In the genomic region with DNA sequence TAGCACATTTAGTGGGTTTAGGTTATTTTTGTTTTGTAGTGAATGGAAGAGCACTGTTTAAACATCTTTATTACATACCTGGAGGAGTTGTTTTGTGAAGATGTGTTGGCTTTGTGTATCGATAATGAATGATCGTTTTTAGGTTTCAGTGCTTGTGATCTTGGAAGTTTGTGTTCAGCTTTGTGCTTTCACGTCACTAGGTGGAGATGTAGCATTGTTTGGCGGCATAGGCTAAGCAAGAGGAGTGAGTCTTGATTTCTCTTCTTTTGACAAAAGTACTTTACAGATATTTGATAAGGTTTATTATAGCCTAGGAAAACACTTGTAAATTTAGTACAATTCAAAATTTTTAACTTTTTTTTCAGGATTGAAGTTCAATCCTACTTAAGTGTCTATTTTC, we compare ENCODE assay signal across 10 cellular contexts. TPM values are rescaled to one million over a fixed set of nuclear protein-coding genes. Genes with fewer than 3 reads are reported as not detected.
DNase-seq lines count a peak whose midpoint lies in the region; ATAC-seq, FAIRE-seq and TF ChIP-seq lines count a peak whose summit lies in the region.
"Had no signal": no experiment of that assay in that cellular context is flagged by ENCODE, and none has a peak within 500 bp of the region (broad histone marks: within the 10 kb centered on the region; RNA-seq: fewer than 3 reads in every experiment).

No MANE protein-coding gene starts in this region.

- H3K4me3 ChIP-seq in IMR-90 (ENCODE audit: insufficient read depth, low read depth, low read length) (no peak overlapping the region), astrocyte of the cerebellum (ENCODE audit: low read depth, low read length) (no peak overlapping the region), kidney epithelial cell (ENCODE audit: low read depth, low read length) (no peak overlapping the region), neuronal stem cell (ENCODE audit: low read length in 2 of 2) (no peak overlapping the region), lower leg skin (ENCODE audit: low read depth, poor library complexity, severe bottlenecking) (no peak overlapping the region), ascending aorta (no peak overlapping the region)
- no peak overlapping the region for H3K4me3 ChIP-seq in CD8-positive, alpha-beta T cell (ENCODE audit: low read depth, low read length)
- H3K4me3 ChIP-seq: vagina had no signal

- H3K9me3 ChIP-seq in IMR-90 (ENCODE audit: control insufficient read depth, insufficient read depth, low read length) (no peaks in the 10 kb centered on the region), neuronal stem cell (replicated peaks in 1 of 2; ENCODE audit: control insufficient read depth in 2 of 2, insufficient read depth in 1 of 2, low read depth in 1 of 2, low read length in 2 of 2) (no peaks in the 10 kb centered on the region), ascending aorta (no peaks in the 10 kb centered on the region)
- no peaks in the 10 kb centered on the region for H3K9me3 ChIP-seq in CD8-positive, alpha-beta T cell (ENCODE audit: low read length)
- H3K9me3 ChIP-seq: vagina had no signal

- in situ Hi-C loops in IMR-90 (cut with MboI; ENCODE audit: low sequenced_read_pairs): no loop called here
- in situ Hi-C loops in astrocyte of the cerebellum (cut with HindIII; ENCODE audit: low sequenced_read_pairs): no loop called here

- H2BK120ac ChIP-seq in IMR-90 (ENCODE audit: low read depth, low read length) (no peak overlapping the region), neuronal stem cell (ENCODE audit: low read depth, low read length) (no peak overlapping the region)

- H3K4me3 Mint-ChIP-seq in CD8-positive, alpha-beta T cell: no peak overlapping the region

- no peak for TF ChIP-seq RAD21 in IMR-90 (IDR thresholded peaks at IDR 0.05; ENCODE audit: low read length)

- H2BK12ac ChIP-seq in neuronal stem cell (ENCODE audit: low read length): no peak overlapping the region

- CTCF ChIA-PET in IMR-90 (lab: Yijun Ruan, JAX): interaction anchor here (0.7 kb wide), 1 partner anchor 17 kb away, joined by 3 read pairs; no protein-coding TSS in a partner anchor
- CTCF ChIA-PET in CD8-positive, alpha-beta T cell (lab: Charles Lee): no interaction called here

- TF ChIP-seq CTCF in D721Med (IDR thresholded peaks at IDR 0.05; ENCODE audit: insufficient read depth, missing control alignments) (peak; percentile 63), IMR-90 (conservative IDR thresholded peaks at IDR 0.05; ENCODE audit: low read depth, low read length) (no peak), astrocyte of the cerebellum (IDR thresholded peaks at IDR 0.05; ENCODE audit: low read depth, low read length, missing control alignments) (peak; percentile 47), kidney epithelial cell (IDR thresholded peaks at IDR 0.05; ENCODE audit: insufficient read depth, low read length, poor library complexity, severe bottlenecking) (peak; percentile 23), lower leg skin (IDR thresholded peaks at IDR 0.05) (no peak), ascending aorta (IDR thresholded peaks at IDR 0.05) (no peak)
- no peak for TF ChIP-seq CTCF in CD8-positive, alpha-beta T cell (IDR thresholded peaks at IDR 0.05)

- H3K9ac ChIP-seq in IMR-90 (ENCODE audit: low read depth, low read length): no peak overlapping the region
- no peak overlapping the region for H3K9ac ChIP-seq in neuronal stem cell (ENCODE audit: low read depth, low read length, poor library complexity)

- H2AK5ac ChIP-seq in IMR-90 (ENCODE audit: low read depth, low read length) (no peak overlapping the region), neuronal stem cell (ENCODE audit: low read depth, low read length) (no peak overlapping the region)

- no peaks in the 10 kb centered on the region for H3K9me3 Mint-ChIP-seq in CD8-positive, alpha-beta T cell

- no peak overlapping the region for H2BK20ac ChIP-seq in IMR-90 (ENCODE audit: low read depth, low read length)

- no peaks in the 10 kb centered on the region for H3K79me1 ChIP-seq in IMR-90 (ENCODE audit: low read depth in 1 of 2, low read length in 2 of 2)
- no peaks in the 10 kb centered on the region for H3K79me1 ChIP-seq in neuronal stem cell (ENCODE audit: low read depth, low read length)

- no peak for ATAC-seq in IMR-90 (ENCODE audit: low read depth)
- ATAC-seq in CD8-positive, alpha-beta T cell: no peak
- ATAC-seq: left colon had no signal

- H3K18ac ChIP-seq in IMR-90 (ENCODE audit: low read depth, low read length) (no peak overlapping the region), neuronal stem cell (ENCODE audit: low read length) (no peak overlapping the region)

- H3K36me3 ChIP-seq in IMR-90 (ENCODE audit: control insufficient read depth, insufficient read depth, low read length): no peaks in the 10 kb centered on the region
- no peaks in the 10 kb centered on the region for H3K36me3 ChIP-seq in kidney epithelial cell (ENCODE audit: control insufficient read depth, insufficient read depth, low read length)
- H3K36me3 ChIP-seq in neuronal stem cell (replicated peaks in 1 of 2; ENCODE audit: control insufficient read depth in 2 of 2, insufficient read depth in 2 of 2, low read length in 2 of 2): peaks cover 0 to 3% of the 10 kb centered on the region in 2 donors
- H3K36me3 ChIP-seq in ascending aorta: peaks cover 24 to 29% of the 10 kb centered on the region in 2 donors
- no peaks in the 10 kb centered on the region for H3K36me3 ChIP-seq in CD8-positive, alpha-beta T cell (ENCODE audit: insufficient read depth, low read length)
- H3K36me3 ChIP-seq: vagina had no signal

- H2BK15ac ChIP-seq in IMR-90 (ENCODE audit: low read depth, low read length) (no peak overlapping the region), neuronal stem cell (ENCODE audit: low read length) (no peak overlapping the region)

- no peaks in the 10 kb centered on the region for H3K4me1 ChIP-seq in IMR-90 (ENCODE audit: control insufficient read depth, insufficient read depth, low read length)
- no peaks in the 10 kb centered on the region for H3K4me1 ChIP-seq in neuronal stem cell (ENCODE audit: control insufficient read depth in 2 of 2, insufficient read depth in 1 of 2, low read depth in 1 of 2, low read length in 2 of 2)
- no peaks in the 10 kb centered on the region for H3K4me1 ChIP-seq in ascending aorta
- H3K4me1 ChIP-seq in CD8-positive, alpha-beta T cell (ENCODE audit: insufficient read depth, low read length): no peaks in the 10 kb centered on the region
- H3K4me1 ChIP-seq: vagina had no signal

- H4K5ac ChIP-seq in IMR-90 (ENCODE audit: low read depth, low read length): no peak overlapping the region

- H2AFZ ChIP-seq in IMR-90 (replicated peaks; ENCODE audit: low read length, poor library complexity): no peak overlapping the region
- H2AFZ ChIP-seq in neuronal stem cell (ENCODE audit: low read length): no peak overlapping the region

- H3K4ac ChIP-seq in IMR-90 (ENCODE audit: low read depth, low read length) (no peak overlapping the region), neuronal stem cell (ENCODE audit: low read length) (no peak overlapping the region)

- H3K27ac Mint-ChIP-seq in CD8-positive, alpha-beta T cell: no peak overlapping the region

- no peak for TF ChIP-seq POLR2A in IMR-90 (IDR thresholded peaks at IDR 0.05; ENCODE audit: low read depth, low read length)
- TF ChIP-seq POLR2A in lower leg skin (IDR thresholded peaks at IDR 0.05): no peak

- H3K14ac ChIP-seq in IMR-90 (replicated peaks; ENCODE audit: low read depth, low read length) (no peak overlapping the region), neuronal stem cell (ENCODE audit: low read length) (no peak overlapping the region)

- H2BK5ac ChIP-seq in IMR-90 (ENCODE audit: low read depth, low read length, poor library complexity, severe bottlenecking) (no peak overlapping the region), neuronal stem cell (ENCODE audit: low read length) (no peak overlapping the region)

- POLR2A ChIA-PET in IMR-90 (lab: Charles Lee; ENCODE audit: unreplicated experiment): no interaction called here
- POLR2A ChIA-PET in CD8-positive, alpha-beta T cell (lab: Charles Lee): no interaction called here

- no peaks in the 10 kb centered on the region for H3K9me1 ChIP-seq in IMR-90 (ENCODE audit: insufficient read depth, low read length)

- peak; percentile 88 for FAIRE-seq in D721Med (lab: Jason Lieb, UNC)

- no peak overlapping the region for H3K56ac ChIP-seq in IMR-90 (ENCODE audit: extremely low read depth, insufficient read depth, low read length)

- H3K27ac ChIP-seq in IMR-90 (ENCODE audit: insufficient read depth, low read length) (no peak overlapping the region), neuronal stem cell (replicated peaks; ENCODE audit: low read length) (no peak overlapping the region), ascending aorta (no peak overlapping the region)
- H3K27ac ChIP-seq in CD8-positive, alpha-beta T cell (ENCODE audit: low read depth, low read length): no peak overlapping the region
- H3K27ac ChIP-seq: vagina had no signal

- H2AK9ac ChIP-seq in IMR-90 (replicated peaks; ENCODE audit: low read depth, low read length, poor library complexity): no peak overlapping the region

- peaks cover 3% of the 10 kb centered on the region for H3K4me1 Mint-ChIP-seq in CD8-positive, alpha-beta T cell (ENCODE audit: low read depth)

- intact Hi-C loops in IMR-90 (cut with micrococcal nuclease) (no loop called here), lower leg skin (cut with DNase I; ENCODE audit: low total_unique reads) (no loop called here), ascending aorta (cut with DNase I) (no loop called here)
- intact Hi-C loops in CD8-positive, alpha-beta T cell (cut with DNase I, micrococcal nuclease): no loop called here

- no peak overlapping the region for H3K23ac ChIP-seq in IMR-90 (ENCODE audit: low read depth, low read length)
- no peak overlapping the region for H3K23ac ChIP-seq in neuronal stem cell (ENCODE audit: low read depth, low read length, poor library complexity)

- H4K91ac ChIP-seq in IMR-90 (ENCODE audit: insufficient read depth, low read depth, low read length): no peak overlapping the region
- no peak overlapping the region for H4K91ac ChIP-seq in neuronal stem cell (ENCODE audit: low read depth, low read length, poor library complexity)

- WGBS in IMR-90 (ENCODE audit: extremely low coverage in 2 of 2, insufficient read length in 1 of 2), 2 experiments: no CpG with 5 or more reads among the region's 4 CpGs
- WGBS in neuronal stem cell (ENCODE audit: extremely low coverage in 2 of 2, insufficient read length in 2 of 2, insufficient replicate concordance in 1 of 2), 2 donors: no CpG with 5 or more reads among the region's 4 CpGs
- 51 to 55% methylated on average over 4 of the region's 4 CpGs for WGBS in lower leg skin, 2 donors

- no peaks in the 10 kb centered on the region for H4K20me1 ChIP-seq in IMR-90 (ENCODE audit: insufficient read depth, low read length)

- dilution Hi-C loops in IMR-90 (cut with HindIII; ENCODE audit: low sequenced_read_pairs, unreplicated experiment): no loop called here

- H3K27me3 ChIP-seq in IMR-90 (ENCODE audit: control insufficient read depth, insufficient read depth, low read length) (peaks cover 2% of the 10 kb centered on the region; the same call in 1 of the 2 replicates), kidney epithelial cell (ENCODE audit: control insufficient read depth, insufficient read depth, low read length) (no peaks in the 10 kb centered on the region), neuronal stem cell (ENCODE audit: control insufficient read depth in 3 of 3, insufficient read depth in 3 of 3, low read depth in 1 of 3, low read length in 3 of 3) (no peaks in the 10 kb centered on the region), ascending aorta (no peaks in the 10 kb centered on the region)
- H3K27me3 ChIP-seq in CD8-positive, alpha-beta T cell (ENCODE audit: insufficient read depth, low read length): no peaks in the 10 kb centered on the region
- H3K27me3 ChIP-seq: vagina had no signal

- DNase-seq in D721Med (ENCODE audit: insufficient read length, low spot score): no peak
- peak; percentile 4 for DNase-seq in IMR-90
- DNase-seq in astrocyte of the cerebellum (ENCODE audit: low read depth): peak; percentile 16
- DNase-seq in kidney epithelial cell (ENCODE audit: low read depth): no peak
- no peak for DNase-seq in neuronal stem cell (ENCODE audit: low spot score)
- DNase-seq in lower leg skin (ENCODE audit: low spot score in 2 of 2): no peak
- no peak for DNase-seq in ascending aorta (ENCODE audit: low spot score in 2 of 2)
- no peak for DNase-seq in CD8-positive, alpha-beta T cell
- DNase-seq: left colon had no signal

- no TSS peak for BruUV-seq in IMR-90 (replicated peaks; lab: Mats Ljungman, UMichigan)

- H3K36me3 Mint-ChIP-seq in CD8-positive, alpha-beta T cell: peaks cover 40% of the 10 kb centered on the region

- no peaks in the 10 kb centered on the region for H3K27me3 Mint-ChIP-seq in CD8-positive, alpha-beta T cell (ENCODE audit: low read depth)

- H4K8ac ChIP-seq in IMR-90 (ENCODE audit: low read depth in 2 of 2, low read length in 2 of 2): no peak overlapping the region
- H4K8ac ChIP-seq in neuronal stem cell (ENCODE audit: low read depth, low read length): no peak overlapping the region

- H3K4me2 ChIP-seq in IMR-90 (ENCODE audit: low read depth, low read length) (no peak overlapping the region), neuronal stem cell (ENCODE audit: insufficient read depth, low read length, poor library complexity, severe bottlenecking) (no peak overlapping the region)

RNA-seq across cellular contexts. Expression of a gene that starts 50.4 kb away (rescaled TPM):
- total RNA-seq in IMR-90 (2012; rRNA removed) (4.8 and 5.0 TPM in 2 replicates), kidney epithelial cell (5.2 and 10.5 TPM in 2 replicates), lower leg skin (10 to 100 TPM; 16.7 to 62.4 (median 40.1) TPM), ascending aorta (31.1 TPM)
- 1.7 and 2.3 TPM in 2 replicates for polyA plus RNA-seq in IMR-90 (2012; rRNA removed)
- 0.70 and 1.1 TPM in 2 replicates for polyA plus RNA-seq in IMR-90 (2012; cell fraction: cytosol; rRNA removed)
- 0.41 and 1.9 TPM in 2 replicates for polyA plus RNA-seq in IMR-90 (2012; cell fraction: nucleus; rRNA removed; ENCODE audit: low replicate concordance)
- 7.9 TPM for polyA plus RNA-seq in neuronal stem cell (2013, experiment 1 of 2)
- polyA plus RNA-seq in neuronal stem cell (2013, experiment 2 of 2): 8.0 TPM
- total RNA-seq in CD8-positive, alpha-beta T cell: 10 to 100 TPM; 13.3 to 16.8 TPM

Comparison
In these comparisons a context has a peak if more than half of its experiments do, and no peak if none do; other contexts are left out.
1. DNase-seq: peak in IMR-90 (single experiment) and astrocyte of the cerebellum (single experiment); none in D721Med (single experiment), kidney epithelial cell (single experiment), neuronal stem cell (single experiment), lower leg skin (0 of 2), ascending aorta (0 of 2) and CD8-positive, alpha-beta T cell (0 of 7).
2. CTCF ChIP-seq: peak in D721Med (single experiment), astrocyte of the cerebellum (single experiment) and kidney epithelial cell (single experiment); none in IMR-90 (single experiment), lower leg skin (0 of 3), ascending aorta (0 of 3) and CD8-positive, alpha-beta T cell (single experiment).